19 cellular contexts compared by ENCODE assay signal in the genomic region with DNA sequence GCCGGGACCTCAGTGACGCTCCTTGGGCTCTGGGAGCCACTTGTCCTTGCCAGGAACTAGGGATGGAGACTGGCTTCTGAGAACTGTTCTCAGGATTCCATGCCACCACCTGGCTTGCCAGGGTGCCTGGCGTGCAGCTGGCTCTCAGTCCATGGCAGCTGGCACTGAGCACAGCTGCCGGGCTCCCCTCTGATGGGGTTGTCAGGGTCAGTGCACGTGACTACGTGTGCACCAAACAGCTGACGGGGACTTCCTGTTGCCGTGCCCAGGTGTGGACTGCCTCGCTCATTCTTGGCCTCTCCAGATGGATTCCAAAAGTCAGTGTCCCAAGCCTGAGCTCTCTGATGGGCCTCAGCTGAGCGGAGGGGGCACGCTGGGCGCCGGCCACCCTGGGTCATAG. TPM values are rescaled to one million over a fixed set of nuclear protein-coding genes. Genes with fewer than 3 reads are reported as not detected.
DNase-seq lines count a peak whose midpoint lies in the region; ATAC-seq, FAIRE-seq and TF ChIP-seq lines count a peak whose summit lies in the region.
"Had no signal": no experiment of that assay in that cellular context is flagged by ENCODE, and none has a peak within 500 bp of the region (broad histone marks: within the 10 kb centered on the region; RNA-seq: fewer than 3 reads in every experiment).

No MANE protein-coding gene starts in this region.

- H3K27me3 ChIP-seq in bronchial epithelial cell (ENCODE audit: control insufficient read depth, insufficient read depth, low read length) (peaks cover 8% of the 10 kb centered on the region), gastroesophageal sphincter (peaks cover 94% of the 10 kb centered on the region)

- ATAC-seq in gastroesophageal sphincter: no peak
- ATAC-seq: A549, HCT116 had no signal

- H3K9me3 ChIP-seq in gastroesophageal sphincter: no peaks in the 10 kb centered on the region
- H3K9me3 ChIP-seq: A549, SK-N-SH had no signal

- H3K4me3 ChIP-seq in bronchial epithelial cell (ENCODE audit: low read depth, low read length) (no peak overlapping the region), gastroesophageal sphincter (no peak overlapping the region)
- H3K4me3 ChIP-seq: A549, GM23248 had no signal

- no peak for TF ChIP-seq EP300 in gastroesophageal sphincter (IDR thresholded peaks at IDR 0.05)

- TF ChIP-seq CTCF in bronchial epithelial cell (IDR thresholded peaks at IDR 0.05; ENCODE audit: insufficient read depth, low read length, severe bottlenecking): no peak
- no peak for TF ChIP-seq CTCF in gastroesophageal sphincter (IDR thresholded peaks at IDR 0.05)

- no peaks in the 10 kb centered on the region for H3K36me3 ChIP-seq in bronchial epithelial cell (ENCODE audit: control insufficient read depth, insufficient read depth, low read length)
- H3K36me3 ChIP-seq in gastroesophageal sphincter: no peaks in the 10 kb centered on the region

- H3K27ac ChIP-seq in gastroesophageal sphincter: no peak overlapping the region
- H3K27ac ChIP-seq: A549, GM23248 had no signal

- FAIRE-seq in bronchial epithelial cell (lab: Jason Lieb, UNC): peak; percentile 32
- FAIRE-seq: A549, G401.6, GM12891 had no signal

- peaks cover 0 to 7% (median 0%) of the 10 kb centered on the region in 3 donors for H3K4me1 ChIP-seq in gastroesophageal sphincter
- H3K4me1 ChIP-seq: A549 had no signal

- whole genome bisulfite sequencing in gastroesophageal sphincter (ENCODE audit: low coverage in 1 of 2), 2 donors: 50% methylated on average over 2 of the region's 13 CpGs; no CpG with 5 or more reads in 1 of the 2 donors

- no peak for TF ChIP-seq POLR2A in gastroesophageal sphincter (IDR thresholded peaks at IDR 0.05)

- DNase-seq in NCI-H146 (lab: John Stamatoyannopoulos, UW) (peak; percentile 21), NCI-H146 treated with DMSO at 0.1 percent for 48 hours (lab: John Stamatoyannopoulos, UW; ENCODE audit: unreplicated experiment) (no peak), DMS79 (lab: John Stamatoyannopoulos, UW) (peak; percentile 64), NCI-H524 (lab: John Stamatoyannopoulos, UW) (peak; percentile 64 to 82), bronchial epithelial cell (ENCODE audit: low read depth) (no peak), COLO829 (ENCODE audit: low spot score) (no peak), cerebellum (ENCODE audit: low spot score) (no peak)
- DNase-seq: CD4-positive, alpha-beta T cell; GM23248; NCI-H1694 treated with DMSO at 0.1 percent for 48 hours; NCI-H2227 treated with DMSO at 0.1 percent for 48 hours; OCI-M1; SK-N-SH; T-helper 1 cell had no signal

RNA-seq across cellular contexts. Expression of gene KCNT1, which starts 9.4 kb away (rescaled TPM):
- total RNA-seq in bronchial epithelial cell: not detected in 2 replicates
- total RNA-seq in cerebellum: 3.2 TPM
- under 1 TPM in 1 of 4 donors, not detected in 3; 0.19 TPM for total RNA-seq in gastroesophageal sphincter
- total RNA-seq: GM23248 had no signal

RNA-seq across cellular contexts. Expression of gene SOHLH1, which starts 12.1 kb away (rescaled TPM):
- total RNA-seq in bronchial epithelial cell: not detected in 2 replicates
- total RNA-seq in cerebellum: not detected
- total RNA-seq in gastroesophageal sphincter: not detected
- total RNA-seq: CD4-positive, alpha-beta T cell; GM23248 had no signal

RNA-seq across cellular contexts. Expression of gene LCN9, which starts 48.3 kb away (rescaled TPM):
- total RNA-seq in bronchial epithelial cell: not detected in 2 replicates
- total RNA-seq in cerebellum: not detected
- total RNA-seq in gastroesophageal sphincter: not detected
- total RNA-seq: CD4-positive, alpha-beta T cell; GM23248 had no signal

Comparison
In these comparisons a context has a peak if more than half of its experiments do, and no peak if none do; other contexts are left out.
1. DNase-seq: peak in NCI-H146 (single experiment), DMS79 (single experiment) and NCI-H524 (2 of 2); none in NCI-H146 treated with DMSO at 0.1 percent for 48 hours (single experiment), bronchial epithelial cell (single experiment), COLO829 (single experiment) and cerebellum (single experiment).